In genomic region chr12:39012870-39013269, GRCh38 we compare ENCODE assay signal across 19 cellular contexts.
"Had no signal": no experiment of that assay in that cellular context is flagged by ENCODE, and none has a peak within 500 bp of the region (broad histone marks: within the 10 kb centered on the region; RNA-seq: fewer than 3 reads in every experiment).

No MANE protein-coding gene starts in this region.

- H3K4me3 Mint-ChIP-seq: activated CD4-positive, alpha-beta T cell treated with anti-CD3 and anti-CD28 coated beads, Interleukin-2, amount 10 ng/mL, durations not matched to agents 7 days and 5 days; activated naive CD8-positive, alpha-beta T cell treated with anti-CD3 and anti-CD28 coated beads, Interleukin-2, amount 50 U/mL, for 24 hours; activated T-helper 1 cell treated with anti-CD3 and anti-CD28 coated beads, Interleukin-12 subunit alpha, Interleukin-12 subunit beta, Interleukin-2, Interleukin-4 antibody, amounts not matched to agents 30 ng/mL and 10 ng/mL and 1 ng/mL, durations not matched to agents 14 hours and 24 hours and 36 hours; nephron progenitor cell; stimulated activated naive B cell treated with anti-CD40 and anti-IgM and Interleukin-4, amounts not matched to agents 10 μg/mL and 1 μg/mL and 100 μg/mL, for 72 hours had no signal

- H3K36me3 ChIP-seq: cardiac muscle cell, tibial nerve had no signal

- H3K36me3 Mint-ChIP-seq: stimulated activated naive B cell treated with anti-CD40 and anti-IgM and Interleukin-4, amounts not matched to agents 10 μg/mL and 1 μg/mL and 100 μg/mL, for 72 hours had no signal

- H3K27me3 Mint-ChIP-seq: activated CD4-positive, alpha-beta T cell treated with anti-CD3 and anti-CD28 coated beads, Interleukin-2, amount 10 ng/mL, durations not matched to agents 7 days and 5 days; activated naive CD8-positive, alpha-beta T cell treated with anti-CD3 and anti-CD28 coated beads, Interleukin-2, amount 50 U/mL, for 24 hours; progenitor cell of endocrine pancreas; stimulated activated naive B cell treated with anti-CD40 and anti-IgM and Interleukin-4, amounts not matched to agents 10 μg/mL and 1 μg/mL and 100 μg/mL, for 72 hours had no signal

- H3K9me3 ChIP-seq: tibial nerve had no signal

- H3K27ac ChIP-seq: cardiac muscle cell, skin epidermis, tibial nerve had no signal

- H3K4me1 Mint-ChIP-seq: activated CD4-positive, alpha-beta T cell treated with anti-CD3 and anti-CD28 coated beads, Interleukin-2, amount 10 ng/mL, durations not matched to agents 7 days and 5 days; activated naive CD8-positive, alpha-beta T cell treated with anti-CD3 and anti-CD28 coated beads, Interleukin-2, amount 50 U/mL, for 24 hours; nephron progenitor cell; stimulated activated naive B cell treated with anti-CD40 and anti-IgM and Interleukin-4, amounts not matched to agents 10 μg/mL and 1 μg/mL and 100 μg/mL, for 72 hours had no signal

- H3K4me1 ChIP-seq: tibial nerve had no signal

- H3K27ac Mint-ChIP-seq: activated CD4-positive, alpha-beta T cell treated with anti-CD3 and anti-CD28 coated beads, Interleukin-2, amount 10 ng/mL, durations not matched to agents 7 days and 5 days; activated naive CD8-positive, alpha-beta T cell treated with anti-CD3 and anti-CD28 coated beads, Interleukin-2, amount 50 U/mL, for 24 hours; activated T-helper 1 cell treated with anti-CD3 and anti-CD28 coated beads, Interleukin-12 subunit alpha, Interleukin-12 subunit beta, Interleukin-2, Interleukin-4 antibody, amounts not matched to agents 30 ng/mL and 10 ng/mL and 1 ng/mL, durations not matched to agents 14 hours and 24 hours and 36 hours; nephron progenitor cell; progenitor cell of endocrine pancreas; stimulated activated naive B cell treated with anti-CD40 and anti-IgM and Interleukin-4, amounts not matched to agents 10 μg/mL and 1 μg/mL and 100 μg/mL, for 72 hours had no signal

- H3K27me3 ChIP-seq: cardiac muscle cell, tibial nerve had no signal

- DNase-seq: activated CD4-positive, alpha-beta T cell treated with anti-CD3 and anti-CD28 coated beads, Interleukin-2, amount 10 ng/mL, durations not matched to agents 7 days and 5 days; activated CD8-positive, alpha-beta memory T cell treated with anti-CD3 and anti-CD28 coated beads, Interleukin-2, amount 50 U/mL, for 48 hours; activated naive CD4-positive, alpha-beta T cell; activated naive CD8-positive, alpha-beta T cell treated with anti-CD3 and anti-CD28 coated beads, Interleukin-2, amount 50 U/mL, for 24 hours; aorta; hippocampal formation; kidney; left ventricle myocardium superior; nephron progenitor cell; occipital lobe; right cardiac atrium; stimulated activated CD4-positive, alpha-beta T cell treated with anti-CD3 and anti-CD28 coated beads, Interleukin-15, amount 100 ng/mL, for 24 hours; stimulated activated CD4-positive, alpha-beta T cell treated with anti-CD3 and anti-CD28 coated beads, Interleukin-4, amount 100 ng/mL, for 1 hour; stimulated activated naive B cell treated with anti-CD40 and anti-IgM and Interleukin-4, amounts not matched to agents 10 μg/mL and 1 μg/mL and 100 μg/mL, for 72 hours had no signal

- ATAC-seq: activated naive CD8-positive, alpha-beta T cell treated with anti-CD3 and anti-CD28 coated beads, Interleukin-2, amount 50 U/mL, for 24 hours; left ventricle myocardium superior; right cardiac atrium; stimulated activated naive B cell treated with anti-CD40 and anti-IgM and Interleukin-4, amounts not matched to agents 10 μg/mL and 1 μg/mL and 100 μg/mL, for 72 hours had no signal

- H3K9me3 Mint-ChIP-seq: activated naive CD8-positive, alpha-beta T cell treated with anti-CD3 and anti-CD28 coated beads, Interleukin-2, amount 50 U/mL, for 24 hours; activated T-helper 1 cell treated with anti-CD3 and anti-CD28 coated beads, Interleukin-12 subunit alpha, Interleukin-12 subunit beta, Interleukin-2, Interleukin-4 antibody, amounts not matched to agents 30 ng/mL and 10 ng/mL and 1 ng/mL, durations not matched to agents 14 hours and 24 hours and 36 hours; nephron progenitor cell had no signal

- H3K4me3 ChIP-seq: cardiac muscle cell, skin epidermis, tibial nerve had no signal
